ENCODE assay signal across 8 cellular contexts in the genomic region with DNA sequence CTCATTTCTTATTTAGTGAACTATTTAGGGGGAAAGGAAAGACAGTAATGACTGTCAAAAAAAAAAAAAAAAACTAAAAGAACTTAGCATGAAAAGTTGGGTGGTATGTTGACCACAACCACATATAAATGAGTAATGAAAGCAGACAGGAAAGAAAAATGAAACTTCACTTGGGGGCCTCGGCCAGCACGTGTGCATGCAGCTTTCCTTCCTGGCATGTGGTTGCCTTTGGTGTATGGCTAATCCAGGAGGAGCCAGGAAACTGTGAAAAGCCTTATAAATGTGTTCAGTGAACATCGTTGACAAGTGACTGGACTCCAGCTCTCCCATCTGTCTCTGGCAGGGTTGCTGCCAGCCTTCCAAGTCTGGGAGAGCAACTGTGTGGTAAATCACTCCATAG.
DNase-seq lines count a peak whose midpoint lies in the region; ATAC-seq and TF ChIP-seq lines count a peak whose summit lies in the region.

No MANE protein-coding gene starts in this region.

- no peak overlapping the region for H3K27ac ChIP-seq in upper lobe of left lung

- ATAC-seq in HG03135 (IDR thresholded peaks at IDR 0.05; ENCODE audit: unreplicated experiment): peak; percentile 77
- no peak for ATAC-seq in upper lobe of left lung (ENCODE audit: low FRiP score in 2 of 2)

- no peaks in the 10 kb centered on the region for H3K27me3 ChIP-seq in upper lobe of left lung

- H3K27ac Mint-ChIP-seq in activated naive CD8-positive, alpha-beta T cell treated with anti-CD3 and anti-CD28 coated beads for 36 hours: no peak overlapping the region

- no peaks in the 10 kb centered on the region for H3K9me3 Mint-ChIP-seq in activated naive CD8-positive, alpha-beta T cell treated with anti-CD3 and anti-CD28 coated beads for 36 hours

- H3K36me3 ChIP-seq in upper lobe of left lung: no peaks in the 10 kb centered on the region

- no peaks in the 10 kb centered on the region for H3K36me3 Mint-ChIP-seq in activated naive CD8-positive, alpha-beta T cell treated with anti-CD3 and anti-CD28 coated beads for 36 hours

- H3K27me3 Mint-ChIP-seq in activated naive CD8-positive, alpha-beta T cell treated with anti-CD3 and anti-CD28 coated beads for 36 hours: peaks cover 16% of the 10 kb centered on the region

- no peak for TF ChIP-seq POLR2A in upper lobe of left lung (IDR thresholded peaks at IDR 0.05)

- H3K4me3 ChIP-seq in upper lobe of left lung: no peak overlapping the region

- H3K4me3 Mint-ChIP-seq in activated naive CD8-positive, alpha-beta T cell treated with anti-CD3 and anti-CD28 coated beads for 36 hours: no peak overlapping the region

- H3K4me1 Mint-ChIP-seq in activated naive CD8-positive, alpha-beta T cell treated with anti-CD3 and anti-CD28 coated beads for 36 hours: peaks cover 14% of the 10 kb centered on the region

- no peak for TF ChIP-seq EP300 in upper lobe of left lung (IDR thresholded peaks at IDR 0.05)

- DNase-seq in DMS53 (lab: John Stamatoyannopoulos, UW) (peak; percentile 3), DMS53 treated with DMSO at 0.1 percent for 48 hours (lab: John Stamatoyannopoulos, UW; ENCODE audit: unreplicated experiment) (no peak), pons (ENCODE audit: low spot score) (peak; percentile 7), upper lobe of left lung (no peak), AML-193 (lab: John Stamatoyannopoulos, UW) (no peak)
- DNase-seq in activated naive CD8-positive, alpha-beta T cell treated with anti-CD3 and anti-CD28 coated beads for 36 hours: peak; percentile 6
- DNase-seq in stimulated activated CD4-positive, alpha-beta T cell treated with anti-CD3 and anti-CD28 coated beads, Interleukin-12 subunit alpha, Interleukin-12 subunit beta, amount 100 ng/mL, for 4 hours: no peak

- H3K4me1 ChIP-seq in upper lobe of left lung: peaks cover 0 to 3% (median 0%) of the 10 kb centered on the region in 4 donors

- no peaks in the 10 kb centered on the region for H3K9me3 ChIP-seq in upper lobe of left lung

- TF ChIP-seq CTCF in upper lobe of left lung (IDR thresholded peaks at IDR 0.05): no peak

- WGBS in upper lobe of left lung, 2 donors: 8 to 21% methylated on average over 3 of the region's 3 CpGs

Comparison
In these comparisons a context has a peak if more than half of its experiments do, and no peak if none do; other contexts are left out.
1. DNase-seq: peak in DMS53 (single experiment), activated naive CD8-positive, alpha-beta T cell treated with anti-CD3 and anti-CD28 coated beads for 36 hours (single experiment) and pons (single experiment); none in DMS53 treated with DMSO at 0.1 percent for 48 hours (single experiment), upper lobe of left lung (0 of 2), AML-193 (0 of 2) and stimulated activated CD4-positive, alpha-beta T cell treated with anti-CD3 and anti-CD28 coated beads, Interleukin-12 subunit alpha, Interleukin-12 subunit beta, amount 100 ng/mL, for 4 hours (single experiment).